Comparison of ENCODE assay signal across 21 cellular contexts in the genomic region with DNA sequence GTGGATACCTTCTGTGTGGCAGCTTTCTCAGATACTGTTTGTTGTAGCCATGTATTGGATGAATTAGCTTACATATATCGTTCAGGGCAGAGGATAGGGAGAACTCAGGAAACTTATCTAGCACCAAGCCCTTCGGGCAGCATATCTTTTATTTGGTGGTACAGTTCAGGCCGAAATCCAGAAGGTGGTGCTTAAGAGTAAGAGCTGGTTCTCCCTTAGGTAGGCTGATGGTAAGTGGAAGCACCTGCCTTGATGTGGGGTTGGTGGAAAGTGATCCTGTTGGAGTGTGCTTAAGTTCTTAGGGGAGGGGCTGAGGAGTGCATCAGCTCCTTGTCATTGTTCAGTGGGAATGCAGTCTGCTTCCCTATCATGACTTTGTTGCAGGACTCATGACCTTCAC.
DNase-seq lines count a peak whose midpoint lies in the region; ATAC-seq and TF ChIP-seq lines count a peak whose summit lies in the region.
"Had no signal": no experiment of that assay in that cellular context is flagged by ENCODE, and none has a peak within 500 bp of the region (broad histone marks: within the 10 kb centered on the region; RNA-seq: fewer than 3 reads in every experiment).

No MANE protein-coding gene starts in this region.

- H2AK5ac ChIP-seq in mesendoderm (ENCODE audit: low read length) = no peak overlapping the region

- no peak overlapping the region for H3K4ac ChIP-seq in mesendoderm (ENCODE audit: low read depth, low read length)

- H3K4me1 ChIP-seq in PC-3 (ENCODE audit: insufficient read depth, low read length) = no peaks in the 10 kb centered on the region
- H3K4me1 ChIP-seq in mesendoderm (ENCODE audit: control insufficient read depth, low read depth, low read length) = no peaks in the 10 kb centered on the region
- H3K4me1 ChIP-seq: gastrocnemius medialis, left lung, SJSA1, spleen, suprapubic skin had no signal

- no peaks in the 10 kb centered on the region for H3K79me1 ChIP-seq in mesendoderm (ENCODE audit: low read length)

- H3K4me3 ChIP-seq in Jurkat, Clone E6-1 (ENCODE audit: low read length) = no peak overlapping the region
- no peak overlapping the region for H3K4me3 ChIP-seq in PC-3 (ENCODE audit: low read length)
- no peak overlapping the region for H3K4me3 ChIP-seq in mesendoderm (ENCODE audit: low read length)
- H3K4me3 ChIP-seq: gastrocnemius medialis, left lung, SJSA1, spleen, suprapubic skin had no signal

- no peak overlapping the region for H3K27ac Mint-ChIP-seq in stimulated activated memory B cell treated with anti-CD40 and anti-IgM and Interleukin-4, amounts not matched to agents 10 μg/mL and 1 μg/mL and 100 μg/mL, for 72 hours
- H3K27ac Mint-ChIP-seq: activated T-helper 2 cell treated with anti-CD3 and anti-CD28 coated beads, Interferon-gamma antibody, Interleukin-2, Interleukin-4, amounts not matched to agents 10 μg/mL and 5 μg/mL and 100 μg/mL, durations not matched to agents 14 hours and 24 hours and 36 hours; HFFc6 had no signal

- H3K23ac ChIP-seq in mesendoderm (ENCODE audit: low read length) = no peak overlapping the region

- H3K9me3 Mint-ChIP-seq in stimulated activated memory B cell treated with anti-CD40 and anti-IgM and Interleukin-4, amounts not matched to agents 10 μg/mL and 1 μg/mL and 100 μg/mL, for 72 hours = peaks cover 13% of the 10 kb centered on the region

- H3K4me3 Mint-ChIP-seq in stimulated activated memory B cell treated with anti-CD40 and anti-IgM and Interleukin-4, amounts not matched to agents 10 μg/mL and 1 μg/mL and 100 μg/mL, for 72 hours = no peak overlapping the region
- H3K4me3 Mint-ChIP-seq: HFFc6, neural crest cell had no signal

- H4K8ac ChIP-seq in mesendoderm (ENCODE audit: low read depth, low read length) = no peak overlapping the region

- no peaks in the 10 kb centered on the region for H3K36me3 Mint-ChIP-seq in stimulated activated memory B cell treated with anti-CD40 and anti-IgM and Interleukin-4, amounts not matched to agents 10 μg/mL and 1 μg/mL and 100 μg/mL, for 72 hours

- no peaks in the 10 kb centered on the region for H3K27me3 ChIP-seq in PC-3 (ENCODE audit: low read length)
- H3K27me3 ChIP-seq in mesendoderm (ENCODE audit: insufficient read depth, low read length, poor library complexity) = no peaks in the 10 kb centered on the region
- H3K27me3 ChIP-seq: gastrocnemius medialis, left lung, SJSA1, suprapubic skin had no signal

- CTCF ChIA-PET in PC-3 (lab: Charles Lee) = no interaction called here

- no peaks in the 10 kb centered on the region for H3K9me3 ChIP-seq in PC-3 (ENCODE audit: low read length)
- H3K9me3 ChIP-seq: gastrocnemius medialis, SJSA1 had no signal

- POLR2A ChIA-PET in PC-3 (lab: Charles Lee; ENCODE audit: unreplicated experiment) = no interaction called here

- DNase-seq in DMS 273 (lab: John Stamatoyannopoulos, UW; ENCODE audit: unreplicated experiment) (peak; percentile 4), DMS 273 treated with DMSO at 0.1 percent for 48 hours (lab: John Stamatoyannopoulos, UW) (no peak), PC-3 (peak; percentile 17), mesendoderm (peak; percentile 71), DMS153 treated with DMSO at 0.1 percent for 48 hours (lab: John Stamatoyannopoulos, UW; ENCODE audit: unreplicated experiment) (no peak)
- peak; percentile 9 for DNase-seq in Jurkat, Clone E6-1 (ENCODE audit: low read depth, low spot score)
- DNase-seq: DND-41, gastrocnemius medialis, HFFc6, left lung, NCI-H1694 treated with DMSO at 0.1 percent for 48 hours, spleen had no signal

- intact Hi-C loops in PC-3 (cut with micrococcal nuclease) = no loop called here

- H3K27ac ChIP-seq in PC-3 (ENCODE audit: low read length) (no peak overlapping the region), mesendoderm (ENCODE audit: low read depth, low read length) (no peak overlapping the region)
- H3K27ac ChIP-seq: 22Rv1, gastrocnemius medialis, left lung, SJSA1, spleen, suprapubic skin had no signal

- H2BK15ac ChIP-seq in mesendoderm (replicated peaks; ENCODE audit: low read depth) = no peak overlapping the region

- H2AFZ ChIP-seq in PC-3 (ENCODE audit: low read length) = no peak overlapping the region

- no peak overlapping the region for H2BK120ac ChIP-seq in mesendoderm (ENCODE audit: low read depth, low read length)

- BruUV-seq in PC-3 (replicated peaks; lab: Mats Ljungman, UMichigan) = no TSS peak

- no CpG with 5 or more reads among the region's 3 CpGs for WGBS in mesendoderm (ENCODE audit: extremely low coverage, insufficient coverage, low lambda C conversion rate)

- H3K4me1 Mint-ChIP-seq in stimulated activated memory B cell treated with anti-CD40 and anti-IgM and Interleukin-4, amounts not matched to agents 10 μg/mL and 1 μg/mL and 100 μg/mL, for 72 hours = no peaks in the 10 kb centered on the region
- H3K4me1 Mint-ChIP-seq: neural crest cell had no signal

- H3K4me2 ChIP-seq in PC-3 (ENCODE audit: low read length) (no peak overlapping the region), mesendoderm (ENCODE audit: low read length) (no peak overlapping the region)

- H3K27me3 Mint-ChIP-seq in stimulated activated memory B cell treated with anti-CD40 and anti-IgM and Interleukin-4, amounts not matched to agents 10 μg/mL and 1 μg/mL and 100 μg/mL, for 72 hours = peaks cover 40% of the 10 kb centered on the region

- no peak overlapping the region for H2BK5ac ChIP-seq in mesendoderm (ENCODE audit: low read length)

- no peaks in the 10 kb centered on the region for H3K36me3 ChIP-seq in PC-3 (ENCODE audit: low read depth, low read length)
- no peaks in the 10 kb centered on the region for H3K36me3 ChIP-seq in mesendoderm (ENCODE audit: control insufficient read depth, insufficient read depth, low read length)
- H3K36me3 ChIP-seq: gastrocnemius medialis, left lung, SJSA1, spleen, suprapubic skin had no signal

- peak; percentile 27; the same call in 1 of the 2 replicates for TF ChIP-seq CTCF in PC-3 (conservative IDR thresholded peaks at IDR 0.05; ENCODE audit: low read depth, low read length)

- H3K18ac ChIP-seq in mesendoderm (ENCODE audit: low read length) = no peak overlapping the region

- H4K5ac ChIP-seq in mesendoderm (ENCODE audit: low read length) = no peak overlapping the region

- H3K79me2 ChIP-seq in PC-3 (ENCODE audit: low read length) = no peaks in the 10 kb centered on the region
- no peaks in the 10 kb centered on the region for H3K79me2 ChIP-seq in mesendoderm (ENCODE audit: control insufficient read depth, insufficient read depth, low read length)

- ATAC-seq in PC-3 (peak; percentile 29; the same call in 1 of the 2 replicates), HG03439 (IDR thresholded peaks at IDR 0.05; ENCODE audit: unreplicated experiment) (no peak)
- no peak for ATAC-seq in stimulated activated memory B cell treated with anti-CD40 and anti-IgM and Interleukin-4, amounts not matched to agents 10 μg/mL and 1 μg/mL and 100 μg/mL, for 72 hours
- ATAC-seq: activated CD4-positive, CD25-positive, alpha-beta regulatory T cell treated with anti-CD3 and anti-CD28 coated beads, Interleukin-2, amount 50 U/mL, for 24 hours; gastrocnemius medialis; left lung; Panc1 had no signal

- H3K56ac ChIP-seq in mesendoderm (ENCODE audit: low read length) = no peak overlapping the region

- no peaks in the 10 kb centered on the region for H3K9me2 ChIP-seq in PC-3 (replicated peaks; ENCODE audit: low read length)

- no peaks in the 10 kb centered on the region for H3F3A ChIP-seq in PC-3 (ENCODE audit: low read length, unreplicated experiment)

- H3K9ac ChIP-seq in PC-3 (ENCODE audit: low read length) = no peak overlapping the region
- H3K9ac ChIP-seq in mesendoderm (ENCODE audit: low read length) = no peak overlapping the region

- H4K20me1 ChIP-seq in PC-3 (ENCODE audit: low read length) = no peaks in the 10 kb centered on the region

Comparison
In these comparisons a context has a peak if more than half of its experiments do, and no peak if none do; other contexts are left out.
1. DNase-seq: peak in DMS 273 (single experiment), Jurkat, Clone E6-1 (single experiment), PC-3 (single experiment) and mesendoderm (single experiment); none in DMS 273 treated with DMSO at 0.1 percent for 48 hours (single experiment) and DMS153 treated with DMSO at 0.1 percent for 48 hours (single experiment).